In genomic region chr11:79184285-79184684, GRCh38 we compare ENCODE assay signal across 31 cellular contexts.
"Had no signal": no experiment of that assay in that cellular context is flagged by ENCODE, and none has a peak within 500 bp of the region (broad histone marks: within the 10 kb centered on the region; RNA-seq: fewer than 3 reads in every experiment).

No MANE protein-coding gene starts in this region.

- H3K4me3 ChIP-seq: ascending aorta, coronary artery, dorsolateral prefrontal cortex, esophagus muscularis mucosa, gastrocnemius medialis, heart left ventricle had no signal

- H3K27me3 ChIP-seq: ascending aorta, dorsolateral prefrontal cortex, esophagus muscularis mucosa, foreskin keratinocyte, gastrocnemius medialis, heart left ventricle had no signal

- DNase-seq: activated CD4-positive, alpha-beta memory T cell treated with anti-CD3 and anti-CD28 coated beads, Interleukin-2, amount 10 ng/mL, durations not matched to agents 7 days and 5 days; activated CD4-positive, alpha-beta T cell treated with anti-CD3 and anti-CD28 coated beads for 1 hour; activated CD4-positive, alpha-beta T cell treated with anti-CD3 and anti-CD28 coated beads for 4 hours; activated CD4-positive, alpha-beta T cell treated with anti-CD3 and anti-CD28 coated beads, Interleukin-2, amount 10 ng/mL, durations not matched to agents 7 days and 5 days; activated CD4-positive, alpha-beta T cell treated with anti-CD3 and anti-CD28 coated beads, Interleukin-2, amount 50 U/mL, for 4 hours; activated CD8-positive, alpha-beta memory T cell treated with anti-CD3 and anti-CD28 coated beads, Interleukin-2, amount 50 U/mL, for 48 hours; activated gamma-delta T cell; activated naive CD4-positive, alpha-beta T cell; activated naive CD4-positive, alpha-beta T cell treated with anti-CD3 and anti-CD28 coated beads, Interleukin-2, amount 10 ng/mL, durations not matched to agents 7 days and 5 days; activated naive CD8-positive, alpha-beta T cell treated with anti-CD3 and anti-CD28 coated beads, Interleukin-2, amount 10 ng/mL, durations not matched to agents 7 days and 5 days; activated T-cell treated with anti-CD3 and anti-CD28 coated beads for 4 hours; activated T-cell treated with anti-CD3 and anti-CD28 coated beads, Interleukin-2, amount 50 U/mL, for 24 hours; activated T-cell treated with anti-CD3 and anti-CD28 coated beads, Interleukin-2, amount 50 U/mL, for 72 hours; dorsolateral prefrontal cortex; effector memory CD4-positive, alpha-beta T cell; erythroblast; foreskin keratinocyte; gastrocnemius medialis; glutamatergic neuron; heart left ventricle; T-helper 17 cell; T1000 had no signal

- H3K36me3 ChIP-seq: ascending aorta, esophagus muscularis mucosa, gastrocnemius medialis, heart left ventricle had no signal

- H3K4me3 Mint-ChIP-seq: activated CD4-positive, alpha-beta memory T cell treated with anti-CD3 and anti-CD28 coated beads, Interleukin-2, amount 10 ng/mL, durations not matched to agents 7 days and 5 days; activated CD4-positive, alpha-beta T cell treated with anti-CD3 and anti-CD28 coated beads, Interleukin-2, amount 10 ng/mL, durations not matched to agents 7 days and 5 days; activated naive CD4-positive, alpha-beta T cell treated with anti-CD3 and anti-CD28 coated beads, Interleukin-2, amount 10 ng/mL, durations not matched to agents 7 days and 5 days; activated naive CD8-positive, alpha-beta T cell treated with anti-CD3 and anti-CD28 coated beads, Interleukin-2, amount 10 ng/mL, durations not matched to agents 7 days and 5 days; activated T-cell treated with anti-CD3 and anti-CD28 coated beads, Interleukin-2, amount 50 U/mL, for 24 hours; activated T-cell treated with anti-CD3 and anti-CD28 coated beads, Interleukin-2, amount 50 U/mL, for 72 hours; brain; central memory CD8-positive, alpha-beta T cell; dendritic cell treated with granulocyte-macrophage colony-stimulating factor and Interleukin-4, amounts not matched to agents 40 ng/mL and 50 ng/mL, for 4 days; T-helper 17 cell; T-helper 2 cell treated with Interferon-gamma antibody and Interleukin-4, amounts not matched to agents 5 μg/mL and 100 μg/mL, for 36 hours had no signal

- FAIRE-seq: bronchial epithelial cell had no signal

- H3K9me3 Mint-ChIP-seq: activated CD4-positive, alpha-beta memory T cell treated with anti-CD3 and anti-CD28 coated beads, Interleukin-2, amount 10 ng/mL, durations not matched to agents 7 days and 5 days; activated naive CD4-positive, alpha-beta T cell treated with anti-CD3 and anti-CD28 coated beads, Interleukin-2, amount 10 ng/mL, durations not matched to agents 7 days and 5 days; activated T-cell treated with anti-CD3 and anti-CD28 coated beads, Interleukin-2, amount 50 U/mL, for 24 hours; T-helper 2 cell treated with Interferon-gamma antibody and Interleukin-4, amounts not matched to agents 5 μg/mL and 100 μg/mL, for 36 hours had no signal

- H3K27ac ChIP-seq: ascending aorta, coronary artery, esophagus muscularis mucosa, foreskin keratinocyte, gastrocnemius medialis, heart left ventricle had no signal

- H3K4me1 ChIP-seq: esophagus muscularis mucosa, foreskin keratinocyte, gastrocnemius medialis, heart left ventricle had no signal

- H3K27me3 Mint-ChIP-seq: activated naive CD8-positive, alpha-beta T cell treated with anti-CD3 and anti-CD28 coated beads, Interleukin-2, amount 10 ng/mL, durations not matched to agents 7 days and 5 days; activated T-cell treated with anti-CD3 and anti-CD28 coated beads, Interleukin-2, amount 50 U/mL, for 24 hours; brain; central memory CD8-positive, alpha-beta T cell; T-helper 17 cell had no signal

- H3K4me1 Mint-ChIP-seq: activated CD4-positive, alpha-beta memory T cell treated with anti-CD3 and anti-CD28 coated beads, Interleukin-2, amount 10 ng/mL, durations not matched to agents 7 days and 5 days; activated CD4-positive, alpha-beta T cell treated with anti-CD3 and anti-CD28 coated beads, Interleukin-2, amount 10 ng/mL, durations not matched to agents 7 days and 5 days; activated naive CD4-positive, alpha-beta T cell treated with anti-CD3 and anti-CD28 coated beads, Interleukin-2, amount 10 ng/mL, durations not matched to agents 7 days and 5 days; activated naive CD8-positive, alpha-beta T cell treated with anti-CD3 and anti-CD28 coated beads, Interleukin-2, amount 10 ng/mL, durations not matched to agents 7 days and 5 days; brain; central memory CD8-positive, alpha-beta T cell; T-helper 17 cell had no signal

- H3K27ac Mint-ChIP-seq: activated CD4-positive, alpha-beta memory T cell treated with anti-CD3 and anti-CD28 coated beads, Interleukin-2, amount 10 ng/mL, durations not matched to agents 7 days and 5 days; activated CD4-positive, alpha-beta T cell treated with anti-CD3 and anti-CD28 coated beads, Interleukin-2, amount 10 ng/mL, durations not matched to agents 7 days and 5 days; activated naive CD4-positive, alpha-beta T cell treated with anti-CD3 and anti-CD28 coated beads, Interleukin-2, amount 10 ng/mL, durations not matched to agents 7 days and 5 days; activated naive CD4-positive, alpha-beta T cell treated with anti-CD3 and anti-CD28 coated beads, Interleukin-2, amount 50 U/mL, for 72 hours; activated naive CD8-positive, alpha-beta T cell treated with anti-CD3 and anti-CD28 coated beads, Interleukin-2, amount 10 ng/mL, durations not matched to agents 7 days and 5 days; activated T-cell treated with anti-CD3 and anti-CD28 coated beads, Interleukin-2, amount 50 U/mL, for 24 hours; activated T-cell treated with anti-CD3 and anti-CD28 coated beads, Interleukin-2, amount 50 U/mL, for 72 hours; dendritic cell treated with granulocyte-macrophage colony-stimulating factor and Interleukin-4, amounts not matched to agents 40 ng/mL and 50 ng/mL, for 4 days; T-helper 17 cell; T-helper 2 cell treated with Interferon-gamma antibody and Interleukin-4, amounts not matched to agents 5 μg/mL and 100 μg/mL, for 36 hours had no signal

- H3K36me3 Mint-ChIP-seq: activated naive CD4-positive, alpha-beta T cell treated with anti-CD3 and anti-CD28 coated beads, Interleukin-2, amount 10 ng/mL, durations not matched to agents 7 days and 5 days; activated naive CD4-positive, alpha-beta T cell treated with anti-CD3 and anti-CD28 coated beads, Interleukin-2, amount 50 U/mL, for 72 hours; activated naive CD8-positive, alpha-beta T cell treated with anti-CD3 and anti-CD28 coated beads, Interleukin-2, amount 10 ng/mL, durations not matched to agents 7 days and 5 days had no signal

- H3K9me3 ChIP-seq: ascending aorta, gastrocnemius medialis had no signal

- ATAC-seq: activated naive CD4-positive, alpha-beta T cell treated with anti-CD3 and anti-CD28 coated beads, Interleukin-2, amount 50 U/mL, for 72 hours; activated T-cell treated with anti-CD3 and anti-CD28 coated beads, Interleukin-2, amount 50 U/mL, for 72 hours; foreskin keratinocyte; gastrocnemius medialis; heart left ventricle; T-helper 17 cell had no signal
